8 cellular contexts compared by ENCODE assay signal in the genomic region with DNA sequence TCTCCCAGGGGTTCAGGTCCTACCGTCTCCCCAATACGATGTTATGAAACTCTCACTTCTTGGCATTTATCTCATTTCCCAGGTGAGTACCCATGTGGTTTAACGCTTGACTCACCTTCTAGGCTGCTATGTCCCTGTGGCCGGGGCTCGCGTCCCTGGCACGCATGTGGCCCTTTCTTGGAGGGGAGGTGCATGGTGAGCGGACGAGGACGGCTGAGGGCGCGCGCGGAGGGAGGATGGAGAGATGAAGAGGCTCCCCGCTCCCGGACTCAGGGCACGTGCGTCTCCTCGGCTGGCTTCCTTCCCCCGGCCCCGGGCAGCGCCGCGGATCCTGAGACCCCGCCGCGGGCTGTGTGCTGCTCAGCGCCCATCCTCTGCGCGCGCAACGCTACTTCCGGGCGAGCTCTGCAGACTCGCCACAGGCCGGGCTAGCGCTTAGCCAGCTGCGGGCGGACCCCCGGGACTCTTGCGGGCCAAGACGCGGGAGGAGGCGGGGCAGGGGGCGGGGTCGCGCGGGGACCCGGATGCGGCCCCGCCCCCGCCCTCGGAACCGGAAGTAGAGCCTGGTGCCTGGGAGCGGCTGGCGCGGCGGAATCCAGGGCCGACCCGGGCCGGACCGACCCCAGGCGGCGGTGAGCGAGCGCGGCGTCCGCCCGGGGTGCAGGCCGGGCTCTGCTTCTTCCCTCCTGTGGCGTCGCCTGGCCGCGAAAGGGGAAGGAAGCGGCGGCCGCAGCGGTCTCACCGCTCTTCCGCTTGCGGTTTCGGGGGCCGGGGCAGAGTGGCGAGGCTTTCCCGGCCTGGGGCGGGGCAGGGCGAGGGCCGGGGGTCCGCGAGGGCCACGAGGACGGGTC. TPM values are rescaled to one million over a fixed set of nuclear protein-coding genes. Genes with fewer than 3 reads are reported as not detected.
A peak's percentile ranks its signal among the peaks of the same experiment; 100 is the strongest.
DNase-seq lines count a peak whose midpoint lies in the region; ATAC-seq and TF ChIP-seq lines count a peak whose summit lies in the region.

A gene (plus strand): TSS at position 547 of the 851 bp plus-strand sequence. CDS start 8,769 bp downstream, outside the sequence.

- H3K27ac ChIP-seq in SJCRH30: peak within 1 kb of the TSS; percentile 78

- DNase-seq in AG09309 (ENCODE audit: low read depth): no peak
- peak; percentile 91 for DNase-seq in MG63
- DNase-seq in SJCRH30: peak; percentile 86 to 89
- DNase-seq in activated gamma-delta T cell treated with anti-CD3 and anti-CD28 coated beads, Interleukin-2, amount 50 U/mL, for 16 hours (ENCODE audit: low read depth): peak; percentile 18
- peak; percentile 64 for DNase-seq in fibroblast of the conjunctiva (ENCODE audit: low read depth)
- DNase-seq in stimulated activated naive CD8-positive, alpha-beta T cell treated with anti-CD3 and anti-CD28 coated beads, Interleukin-15, amount 100 ng/mL, for 72 hours: peak; percentile 65 to 77

- H3K4me1 Mint-ChIP-seq in nephron: peaks cover 24% of the 10 kb centered on the region
- H3K4me1 Mint-ChIP-seq in stimulated activated naive CD8-positive, alpha-beta T cell treated with anti-CD3 and anti-CD28 coated beads, Interleukin-15, amount 100 ng/mL, for 72 hours: peaks cover 49% of the 10 kb centered on the region

- peak within 1 kb of the TSS; percentile 23 to 73 (median 58) for H3K27ac Mint-ChIP-seq in nephron
- H3K27ac Mint-ChIP-seq in stimulated activated naive CD8-positive, alpha-beta T cell treated with anti-CD3 and anti-CD28 coated beads, Interleukin-15, amount 100 ng/mL, for 72 hours: peak within 1 kb of the TSS; percentile 78 to 89

- H3K36me3 Mint-ChIP-seq in nephron (ENCODE audit: low read depth): peaks cover 10% of the 10 kb centered on the region

- H3K27me3 ChIP-seq in MG63: no peaks in the 10 kb centered on the region
- H3K27me3 ChIP-seq in SJCRH30: no peaks in the 10 kb centered on the region

- no peaks in the 10 kb centered on the region for H3K9me3 Mint-ChIP-seq in nephron
- no peaks in the 10 kb centered on the region for H3K9me3 Mint-ChIP-seq in stimulated activated naive CD8-positive, alpha-beta T cell treated with anti-CD3 and anti-CD28 coated beads, Interleukin-15, amount 100 ng/mL, for 72 hours

- no peaks in the 10 kb centered on the region for H3K27me3 Mint-ChIP-seq in nephron (ENCODE audit: low read depth)
- H3K27me3 Mint-ChIP-seq in stimulated activated naive CD8-positive, alpha-beta T cell treated with anti-CD3 and anti-CD28 coated beads, Interleukin-15, amount 100 ng/mL, for 72 hours: peaks cover 85% of the 10 kb centered on the region

- H3K4me3 ChIP-seq in AG09309 (ENCODE audit: control insufficient read depth, low read depth, low read length): peak within 1 kb of the TSS; percentile 98
- H3K4me3 ChIP-seq in MG63: peak within 1 kb of the TSS; percentile 85
- peak within 1 kb of the TSS; percentile 100 for H3K4me3 ChIP-seq in SJCRH30

- H3K9me3 ChIP-seq in MG63 (no peaks in the 10 kb centered on the region), SJCRH30 (replicated peaks) (no peaks in the 10 kb centered on the region)

- H3K4me3 Mint-ChIP-seq in nephron: peak within 1 kb of the TSS; percentile 94 to 96 (median 96)
- H3K4me3 Mint-ChIP-seq in stimulated activated naive CD8-positive, alpha-beta T cell treated with anti-CD3 and anti-CD28 coated beads, Interleukin-15, amount 100 ng/mL, for 72 hours: peak within 1 kb of the TSS; percentile 79 to 87

- TF ChIP-seq CTCF in AG09309 (IDR thresholded peaks at IDR 0.05; ENCODE audit: control insufficient read depth, insufficient read depth, low read depth, low read length, missing control alignments) (no peak), nephron (IDR thresholded peaks at IDR 0.05; ENCODE audit: unreplicated experiment in 3 of 3) (no peak)

- peaks cover 22% of the 10 kb centered on the region for H3K36me3 ChIP-seq in MG63
- no peaks in the 10 kb centered on the region; the same call in 1 of the 2 replicates for H3K36me3 ChIP-seq in SJCRH30

- ATAC-seq in GM19372 (IDR thresholded peaks at IDR 0.05; ENCODE audit: low read depth, unreplicated experiment): peak; percentile 61
- ATAC-seq in stimulated activated naive CD8-positive, alpha-beta T cell treated with anti-CD3 and anti-CD28 coated beads, Interleukin-15, amount 100 ng/mL, for 72 hours: peak; percentile 80

- H3K4me1 ChIP-seq in SJCRH30: peaks cover 2% of the 10 kb centered on the region; the same call in 1 of the 2 replicates

RNA-seq across cellular contexts. Expression of the gene that starts here (rescaled TPM):
- total RNA-seq in MG63 (2014; rRNA removed; shearing (Covaris generic); ENCODE audit: low replicate concordance): 153 and 159 TPM in 2 replicates
- total RNA-seq in SJCRH30 (2014; rRNA removed; shearing (Covaris generic)): 56.4 and 71.3 TPM in 2 replicates
